ENCODE assay signal across 1 cellular context in the genomic region with DNA sequence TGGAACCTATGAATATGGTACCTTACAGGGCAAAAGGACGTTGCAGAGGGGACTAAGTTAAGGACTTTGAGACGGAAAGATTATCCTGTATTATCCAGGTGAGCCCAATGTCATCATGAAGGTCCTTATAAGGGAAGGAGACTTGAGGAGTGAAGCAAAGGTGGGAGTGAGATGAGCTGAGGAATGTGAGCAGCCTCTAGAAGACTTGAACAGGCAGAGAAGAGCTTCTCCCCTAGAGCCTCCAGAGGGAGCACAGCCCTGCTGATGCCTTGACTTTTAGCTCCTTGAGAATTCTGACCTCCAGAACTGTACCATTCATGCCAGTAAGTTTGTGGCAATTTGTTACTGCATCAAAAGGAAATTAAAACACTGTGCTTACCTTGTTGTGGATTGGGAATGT.
TF ChIP-seq lines count a peak whose summit lies in the region.

No MANE protein-coding gene starts in this region.

TF ChIP-seq in H1, 55 proteins besides CTCF, POLR2A, EP300 and RAD21:
- TF ChIP-seq SIX5 (IDR thresholded peaks at IDR 0.05; ENCODE audit: low read depth, low read length): no peak
- TF ChIP-seq SRF (IDR thresholded peaks at IDR 0.05; ENCODE audit: low read depth, low read length): peak; percentile 88
